ENCODE assay signal across 15 cellular contexts in the genomic region with DNA sequence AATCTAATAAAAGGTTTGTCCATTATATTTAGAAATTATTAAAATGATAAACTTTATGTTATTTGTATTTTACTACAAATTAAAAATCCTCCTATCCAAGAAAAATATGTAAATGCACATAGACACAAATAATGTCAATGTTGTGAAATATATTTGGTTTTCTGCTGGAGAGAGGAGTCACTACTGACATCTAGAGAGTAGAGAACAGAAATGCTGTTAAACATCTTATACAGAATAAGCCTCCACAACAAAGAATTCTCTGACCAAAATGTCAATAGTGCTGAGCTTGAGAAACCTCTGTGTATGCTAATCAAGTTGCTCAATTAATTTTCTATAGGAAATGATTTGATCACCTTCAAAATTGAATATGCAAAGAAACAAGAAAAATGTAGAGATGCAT. TPM values are rescaled to one million over a fixed set of nuclear protein-coding genes. Genes with fewer than 3 reads are reported as not detected.
DNase-seq lines count a peak whose midpoint lies in the region; ATAC-seq, FAIRE-seq and TF ChIP-seq lines count a peak whose summit lies in the region.
"Had no signal": no experiment of that assay in that cellular context is flagged by ENCODE, and none has a peak within 500 bp of the region (broad histone marks: within the 10 kb centered on the region; RNA-seq: fewer than 3 reads in every experiment).

No MANE protein-coding gene starts in this region.

- intact Hi-C loops in testis (cut with DNase I; ENCODE audit: low total_unique reads) = no loop called here

- H3K36me3 Mint-ChIP-seq in astrocyte (ENCODE audit: low read depth, unreplicated experiment) = no peaks in the 10 kb centered on the region

- TF ChIP-seq POLR2A in testis (IDR thresholded peaks at IDR 0.05) = no peak

- H3K27me3 ChIP-seq in astrocyte (ENCODE audit: insufficient read depth, low read length) = no peaks in the 10 kb centered on the region
- H3K27me3 ChIP-seq in testis = no peaks in the 10 kb centered on the region
- H3K27me3 ChIP-seq: BLaER1 had no signal

- H3K4me1 Mint-ChIP-seq in astrocyte (ENCODE audit: low read depth, unreplicated experiment) = peaks cover 22% of the 10 kb centered on the region
- H3K4me1 Mint-ChIP-seq: central memory CD8-positive, alpha-beta T cell had no signal

- no peak for ATAC-seq in GM19467 (IDR thresholded peaks at IDR 0.05; ENCODE audit: unreplicated experiment)
- ATAC-seq in HG03565 (IDR thresholded peaks at IDR 0.05; ENCODE audit: unreplicated experiment) = no peak
- no peak for ATAC-seq in HG03520 (IDR thresholded peaks at IDR 0.05; ENCODE audit: unreplicated experiment)

- no peak overlapping the region for H3K4me2 ChIP-seq in astrocyte (ENCODE audit: low read length)
- H3K4me2 ChIP-seq: BLaER1 had no signal

- no peak overlapping the region for H3K4me3 Mint-ChIP-seq in astrocyte (ENCODE audit: unreplicated experiment)
- H3K4me3 Mint-ChIP-seq: central memory CD8-positive, alpha-beta T cell had no signal

- H3K9me3 ChIP-seq in astrocyte (ENCODE audit: insufficient read depth, low read depth, low read length) (no peaks in the 10 kb centered on the region), testis (no peaks in the 10 kb centered on the region)
- H3K9me3 ChIP-seq: BLaER1 had no signal

- peak; percentile 12 for TF ChIP-seq CTCF in astrocyte (IDR thresholded peaks at IDR 0.05; ENCODE audit: insufficient read depth, low read depth, low read length)
- TF ChIP-seq CTCF in foreskin fibroblast (IDR thresholded peaks at IDR 0.05; ENCODE audit: low read depth, low read length) = peak; percentile 29
- TF ChIP-seq CTCF in testis (IDR thresholded peaks at IDR 0.05) = no peak

- H3K27me3 Mint-ChIP-seq in astrocyte (ENCODE audit: low read depth, unreplicated experiment) = no peaks in the 10 kb centered on the region
- H3K27me3 Mint-ChIP-seq: central memory CD8-positive, alpha-beta T cell had no signal

- H3K4me1 ChIP-seq in astrocyte (ENCODE audit: insufficient read depth, low read length) (peaks cover 4% of the 10 kb centered on the region), testis (no peaks in the 10 kb centered on the region)
- H3K4me1 ChIP-seq: BLaER1 had no signal

- H3K4me3 ChIP-seq in astrocyte (ENCODE audit: insufficient read depth, low read depth, low read length) (no peak overlapping the region), foreskin fibroblast (ENCODE audit: low read depth in 1 of 2, low read length in 2 of 2) (no peak overlapping the region), testis (no peak overlapping the region)
- H3K4me3 ChIP-seq: BLaER1 had no signal

- H3K27ac Mint-ChIP-seq in astrocyte (ENCODE audit: unreplicated experiment) = no peak overlapping the region

- H3K9ac ChIP-seq in astrocyte (ENCODE audit: low read length) = no peak overlapping the region
- H3K9ac ChIP-seq: BLaER1 had no signal

- H4K20me1 ChIP-seq in astrocyte (ENCODE audit: insufficient read depth, low read length) = no peaks in the 10 kb centered on the region
- H4K20me1 ChIP-seq: BLaER1 had no signal

- no peaks in the 10 kb centered on the region for H3K9me3 Mint-ChIP-seq in astrocyte (ENCODE audit: unreplicated experiment)
- H3K9me3 Mint-ChIP-seq: central memory CD8-positive, alpha-beta T cell had no signal

- FAIRE-seq in A204.1 (lab: Jason Lieb, UNC) (peak; percentile 49), astrocyte (lab: Jason Lieb, UNC) (no peak)

- H3K79me2 ChIP-seq in astrocyte (ENCODE audit: insufficient read depth, low read length) = no peaks in the 10 kb centered on the region

- no peaks in the 10 kb centered on the region for H3K36me3 ChIP-seq in astrocyte (ENCODE audit: insufficient read depth, low read length)
- no peaks in the 10 kb centered on the region for H3K36me3 ChIP-seq in testis (ENCODE audit: low read depth, missing control alignments)
- H3K36me3 ChIP-seq: BLaER1 had no signal

- H2AFZ ChIP-seq in astrocyte (ENCODE audit: low read depth, low read length) = no peak overlapping the region

- DNase-seq in HCEC 1CT (peak; percentile 75), astrocyte (ENCODE audit: low read depth) (no peak), foreskin fibroblast (peak in 1 of 2 donors; percentile 58), testis (no peak)
- DNase-seq: activated naive CD4-positive, alpha-beta T cell; DMS79; NCI-H2081 treated with DMSO at 0.1 percent for 48 hours had no signal

- no peak overlapping the region for H3K27ac ChIP-seq in astrocyte (ENCODE audit: low read depth, low read length)
- H3K27ac ChIP-seq in testis = no peak overlapping the region
- H3K27ac ChIP-seq: BLaER1 had no signal

RNA-seq across cellular contexts. Expression of gene HTR1B, which starts 12.4 kb away (rescaled TPM):
- 1.2 and 1.9 TPM in 2 replicates for total RNA-seq in astrocyte
- total RNA-seq in testis = 1 to 10 TPM; 2.5 to 4.7 TPM
- 0.80 TPM for polyA plus RNA-seq in testis (ENCODE audit: insufficient read depth, low read depth, low replicate concordance)
- total RNA-seq: omental fat pad, subcutaneous adipose tissue had no signal

Comparison
In these comparisons a context has a peak if more than half of its experiments do, and no peak if none do; other contexts are left out.
1. CTCF ChIP-seq: peak in astrocyte (single experiment) and foreskin fibroblast (single experiment); none in testis (0 of 3).